ENCODE assay signal across 26 cellular contexts in the genomic region with DNA sequence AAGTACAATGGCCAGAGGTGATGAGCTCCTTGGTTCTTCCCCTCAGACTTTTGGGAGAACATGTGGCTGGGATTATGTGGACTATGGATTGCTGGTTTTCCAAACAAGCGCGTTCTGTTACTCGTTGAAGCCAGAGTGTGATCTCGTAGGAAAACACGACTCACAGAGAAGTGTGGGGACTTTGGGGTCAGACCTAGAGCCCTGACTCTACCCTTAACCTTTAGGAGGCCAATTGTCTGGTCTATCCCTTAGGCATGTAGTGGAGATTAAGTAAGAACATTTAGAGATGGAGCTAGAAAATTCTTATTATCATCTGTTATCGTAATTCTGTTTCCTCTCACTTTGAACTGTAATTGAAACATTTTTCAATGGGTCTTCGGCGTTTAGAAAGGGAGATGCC. TPM values are rescaled to one million over a fixed set of nuclear protein-coding genes. Genes with fewer than 3 reads are reported as not detected.
A peak's percentile ranks its signal among the peaks of the same experiment; 100 is the strongest.
DNase-seq lines count a peak whose midpoint lies in the region; ATAC-seq and TF ChIP-seq lines count a peak whose summit lies in the region.
"Had no signal": no experiment of that assay in that cellular context is flagged by ENCODE, and none has a peak within 500 bp of the region (broad histone marks: within the 10 kb centered on the region; RNA-seq: fewer than 3 reads in every experiment).

No MANE protein-coding gene starts in this region.

- H3K4me3 Mint-ChIP-seq in activated CD8-positive, alpha-beta T cell treated with anti-CD3 and anti-CD28 coated beads for 36 hours: no peak overlapping the region
- H3K4me3 Mint-ChIP-seq in activated CD8-positive, alpha-beta T cell treated with anti-CD3 and anti-CD28 coated beads, Interleukin-2, amount 10 ng/mL, durations not matched to agents 7 days and 5 days: no peak overlapping the region
- peak overlapping the region; percentile 51 for H3K4me3 Mint-ChIP-seq in activated naive CD8-positive, alpha-beta T cell treated with anti-CD3 and anti-CD28 coated beads, Interleukin-2, amount 50 U/mL, for 24 hours
- peak overlapping the region in 1 of 2 donors; percentile 39 for H3K4me3 Mint-ChIP-seq in stimulated activated naive B cell treated with anti-CD40 and anti-IgM and Interleukin-4, amounts not matched to agents 10 μg/mL and 1 μg/mL and 100 μg/mL, for 72 hours
- H3K4me3 Mint-ChIP-seq: activated CD4-positive, alpha-beta memory T cell treated with anti-CD3 and anti-CD28 coated beads for 36 hours; activated naive CD8-positive, alpha-beta T cell treated with anti-CD3 and anti-CD28 coated beads, Interleukin-2, amount 10 ng/mL, durations not matched to agents 7 days and 5 days; CD4-positive, CD25-positive, alpha-beta regulatory T cell; HFFc6; nephron progenitor cell had no signal

- no TSS peak for BruUV-seq in PC-9 (replicated peaks; lab: Mats Ljungman, UMichigan)

- peak overlapping the region; percentile 97 for H3K27ac ChIP-seq in OCI-LY3 (ENCODE audit: low read length)
- H3K27ac ChIP-seq in PC-9: no peak overlapping the region
- H3K27ac ChIP-seq: colonic mucosa, SK-N-MC had no signal

- peak overlapping the region; percentile 10 for H3K27ac Mint-ChIP-seq in activated CD8-positive, alpha-beta T cell treated with anti-CD3 and anti-CD28 coated beads for 36 hours
- no peak overlapping the region for H3K27ac Mint-ChIP-seq in activated CD8-positive, alpha-beta T cell treated with anti-CD3 and anti-CD28 coated beads, Interleukin-2, amount 10 ng/mL, durations not matched to agents 7 days and 5 days
- peak overlapping the region; percentile 80 for H3K27ac Mint-ChIP-seq in activated naive CD8-positive, alpha-beta T cell treated with anti-CD3 and anti-CD28 coated beads, Interleukin-2, amount 50 U/mL, for 24 hours
- H3K27ac Mint-ChIP-seq in stimulated activated naive B cell treated with anti-CD40 and anti-IgM and Interleukin-4, amounts not matched to agents 10 μg/mL and 1 μg/mL and 100 μg/mL, for 72 hours: peak overlapping the region; percentile 56
- H3K27ac Mint-ChIP-seq: activated CD4-positive, alpha-beta memory T cell treated with anti-CD3 and anti-CD28 coated beads for 36 hours; activated naive CD8-positive, alpha-beta T cell treated with anti-CD3 and anti-CD28 coated beads, Interleukin-2, amount 10 ng/mL, durations not matched to agents 7 days and 5 days; HFFc6; nephron progenitor cell had no signal

- POLR2A ChIA-PET in activated CD8-positive, alpha-beta T cell treated with anti-CD3 and anti-CD28 coated beads for 36 hours (lab: Charles Lee): interaction anchor here (1.0 to 1.3 kb wide), 2 partner anchors 11 to 17 kb away, joined by 3 read pairs; no protein-coding TSS in a partner anchor
- POLR2A ChIA-PET in activated CD8-positive, alpha-beta T cell treated with anti-CD3 and anti-CD28 coated beads, Interleukin-2, amount 10 ng/mL, durations not matched to agents 7 days and 5 days (lab: Charles Lee): no interaction called here
- POLR2A ChIA-PET in PC-9 (lab: Charles Lee; ENCODE audit: unreplicated experiment): interaction anchor here (0.6 kb wide), 1 partner anchor 11 kb away, joined by 3 read pairs; no protein-coding TSS in a partner anchor

- no peaks in the 10 kb centered on the region for H3K27me3 Mint-ChIP-seq in activated CD8-positive, alpha-beta T cell treated with anti-CD3 and anti-CD28 coated beads for 36 hours
- H3K27me3 Mint-ChIP-seq in activated CD8-positive, alpha-beta T cell treated with anti-CD3 and anti-CD28 coated beads, Interleukin-2, amount 10 ng/mL, durations not matched to agents 7 days and 5 days (ENCODE audit: low read depth): no peaks in the 10 kb centered on the region
- H3K27me3 Mint-ChIP-seq in activated naive CD8-positive, alpha-beta T cell treated with anti-CD3 and anti-CD28 coated beads, Interleukin-2, amount 50 U/mL, for 24 hours: peaks cover 2% of the 10 kb centered on the region
- H3K27me3 Mint-ChIP-seq in stimulated activated naive B cell treated with anti-CD40 and anti-IgM and Interleukin-4, amounts not matched to agents 10 μg/mL and 1 μg/mL and 100 μg/mL, for 72 hours: no peaks in the 10 kb centered on the region
- H3K27me3 Mint-ChIP-seq: activated CD4-positive, alpha-beta memory T cell treated with anti-CD3 and anti-CD28 coated beads for 36 hours; activated naive CD8-positive, alpha-beta T cell treated with anti-CD3 and anti-CD28 coated beads, Interleukin-2, amount 10 ng/mL, durations not matched to agents 7 days and 5 days had no signal

- H3K79me2 ChIP-seq in OCI-LY3 (ENCODE audit: low read length): peaks cover 9% of the 10 kb centered on the region; the same call in 1 of the 2 replicates
- H3K79me2 ChIP-seq in PC-9 (ENCODE audit: low read depth): peaks cover 18% of the 10 kb centered on the region; the same call in 1 of the 2 replicates

- TF ChIP-seq CTCF in activated CD8-positive, alpha-beta T cell treated with anti-CD3 and anti-CD28 coated beads for 36 hours (IDR thresholded peaks at IDR 0.05): no peak
- TF ChIP-seq CTCF in OCI-LY3 (IDR thresholded peaks at IDR 0.05; ENCODE audit: low read depth, low read length): no peak
- TF ChIP-seq CTCF in PC-9 (conservative IDR thresholded peaks at IDR 0.05): no peak

- CTCF ChIA-PET in activated CD8-positive, alpha-beta T cell treated with anti-CD3 and anti-CD28 coated beads for 36 hours (lab: Charles Lee): interaction anchor here (1.9 to 3.0 kb wide), 2 partner anchors 9 to 14 kb away, joined by 4 to 11 read pairs; no protein-coding TSS in a partner anchor
- CTCF ChIA-PET in activated CD8-positive, alpha-beta T cell treated with anti-CD3 and anti-CD28 coated beads, Interleukin-2, amount 10 ng/mL, durations not matched to agents 7 days and 5 days (lab: Charles Lee): interaction anchor here (2.8 kb wide), 1 partner anchor 11 kb away, joined by 9 read pairs; no protein-coding TSS in a partner anchor
- CTCF ChIA-PET in PC-9 (lab: Charles Lee): no interaction called here

- no peaks in the 10 kb centered on the region for H3K9me3 Mint-ChIP-seq in activated CD8-positive, alpha-beta T cell treated with anti-CD3 and anti-CD28 coated beads for 36 hours
- no peaks in the 10 kb centered on the region for H3K9me3 Mint-ChIP-seq in activated CD8-positive, alpha-beta T cell treated with anti-CD3 and anti-CD28 coated beads, Interleukin-2, amount 10 ng/mL, durations not matched to agents 7 days and 5 days (ENCODE audit: insufficient read depth)
- H3K9me3 Mint-ChIP-seq in activated naive CD8-positive, alpha-beta T cell treated with anti-CD3 and anti-CD28 coated beads, Interleukin-2, amount 50 U/mL, for 24 hours: no peaks in the 10 kb centered on the region
- no peaks in the 10 kb centered on the region for H3K9me3 Mint-ChIP-seq in stimulated activated naive B cell treated with anti-CD40 and anti-IgM and Interleukin-4, amounts not matched to agents 10 μg/mL and 1 μg/mL and 100 μg/mL, for 72 hours
- H3K9me3 Mint-ChIP-seq: activated CD4-positive, alpha-beta memory T cell treated with anti-CD3 and anti-CD28 coated beads for 36 hours; activated naive CD8-positive, alpha-beta T cell treated with anti-CD3 and anti-CD28 coated beads, Interleukin-2, amount 10 ng/mL, durations not matched to agents 7 days and 5 days; HFFc6; nephron progenitor cell had no signal

- H3K4me1 Mint-ChIP-seq in activated CD8-positive, alpha-beta T cell treated with anti-CD3 and anti-CD28 coated beads for 36 hours (ENCODE audit: low read depth): peaks cover 44% of the 10 kb centered on the region
- H3K4me1 Mint-ChIP-seq in activated CD8-positive, alpha-beta T cell treated with anti-CD3 and anti-CD28 coated beads, Interleukin-2, amount 10 ng/mL, durations not matched to agents 7 days and 5 days (ENCODE audit: low read depth): peaks cover 32% of the 10 kb centered on the region
- peaks cover 56% of the 10 kb centered on the region for H3K4me1 Mint-ChIP-seq in activated naive CD8-positive, alpha-beta T cell treated with anti-CD3 and anti-CD28 coated beads, Interleukin-2, amount 50 U/mL, for 24 hours
- H3K4me1 Mint-ChIP-seq in stimulated activated naive B cell treated with anti-CD40 and anti-IgM and Interleukin-4, amounts not matched to agents 10 μg/mL and 1 μg/mL and 100 μg/mL, for 72 hours: peaks cover 49 to 90% of the 10 kb centered on the region in 2 donors

- ATAC-seq in activated CD8-positive, alpha-beta T cell treated with anti-CD3 and anti-CD28 coated beads for 36 hours: peak; percentile 41
- ATAC-seq in activated CD8-positive, alpha-beta T cell treated with anti-CD3 and anti-CD28 coated beads, Interleukin-2, amount 10 ng/mL, durations not matched to agents 7 days and 5 days: no peak
- ATAC-seq in activated naive CD8-positive, alpha-beta T cell treated with anti-CD3 and anti-CD28 coated beads, Interleukin-2, amount 50 U/mL, for 24 hours: no peak
- ATAC-seq in stimulated activated naive B cell treated with anti-CD40 and anti-IgM and Interleukin-4, amounts not matched to agents 10 μg/mL and 1 μg/mL and 100 μg/mL, for 72 hours (replicated peaks): no peak

- intact Hi-C loops in activated CD8-positive, alpha-beta T cell treated with anti-CD3 and anti-CD28 coated beads for 36 hours (cut with micrococcal nuclease): no loop called here
- intact Hi-C loops in PC-9 (cut with micrococcal nuclease; ENCODE audit: unreplicated experiment): no loop called here

- peaks cover 4% of the 10 kb centered on the region; the same call in 1 of the 2 replicates for H3F3A ChIP-seq in PC-9 (ENCODE audit: insufficient read depth, low read depth)

- no peaks in the 10 kb centered on the region for H3K9me2 ChIP-seq in PC-9 (ENCODE audit: insufficient read depth)

- H3K36me3 Mint-ChIP-seq in activated CD8-positive, alpha-beta T cell treated with anti-CD3 and anti-CD28 coated beads for 36 hours (ENCODE audit: low read depth): peaks cover 66% of the 10 kb centered on the region
- H3K36me3 Mint-ChIP-seq in activated CD8-positive, alpha-beta T cell treated with anti-CD3 and anti-CD28 coated beads, Interleukin-2, amount 10 ng/mL, durations not matched to agents 7 days and 5 days (ENCODE audit: low read depth): peaks cover 29% of the 10 kb centered on the region
- H3K36me3 Mint-ChIP-seq in activated naive CD8-positive, alpha-beta T cell treated with anti-CD3 and anti-CD28 coated beads, Interleukin-2, amount 50 U/mL, for 24 hours (ENCODE audit: low read depth): peaks cover 88% of the 10 kb centered on the region
- peaks cover 55 to 83% of the 10 kb centered on the region in 2 donors for H3K36me3 Mint-ChIP-seq in stimulated activated naive B cell treated with anti-CD40 and anti-IgM and Interleukin-4, amounts not matched to agents 10 μg/mL and 1 μg/mL and 100 μg/mL, for 72 hours

- H2AFZ ChIP-seq in OCI-LY3 (ENCODE audit: low read depth, low read length) (no peak overlapping the region), PC-9 (no peak overlapping the region)

- H3K4me3 ChIP-seq in OCI-LY3 (ENCODE audit: low read length) (peak overlapping the region; percentile 12), PC-9 (no peak overlapping the region)
- H3K4me3 ChIP-seq: colonic mucosa, GM12878, mucosa of descending colon, SK-N-MC had no signal

- H3K27me3 ChIP-seq in OCI-LY3 (ENCODE audit: low read depth, low read length) (peaks cover 60% of the 10 kb centered on the region), PC-9 (ENCODE audit: insufficient read depth, low read depth) (no peaks in the 10 kb centered on the region)
- H3K27me3 ChIP-seq: colonic mucosa had no signal

- H3K4me1 ChIP-seq in OCI-LY3 (ENCODE audit: low read length) (peaks cover 63% of the 10 kb centered on the region), PC-9 (replicated peaks; ENCODE audit: insufficient read depth) (no peaks in the 10 kb centered on the region)
- H3K4me1 ChIP-seq: colonic mucosa had no signal

- H4K20me1 ChIP-seq in OCI-LY3 (ENCODE audit: insufficient read depth, low read length) (peaks cover 74% of the 10 kb centered on the region), PC-9 (ENCODE audit: insufficient read depth) (peaks cover 10% of the 10 kb centered on the region)

- peak; percentile 14 for DNase-seq in activated CD8-positive, alpha-beta T cell treated with anti-CD3 and anti-CD28 coated beads for 36 hours
- no peak for DNase-seq in activated CD8-positive, alpha-beta T cell treated with anti-CD3 and anti-CD28 coated beads, Interleukin-2, amount 10 ng/mL, durations not matched to agents 7 days and 5 days
- no peak for DNase-seq in activated naive CD8-positive, alpha-beta T cell treated with anti-CD3 and anti-CD28 coated beads, Interleukin-2, amount 50 U/mL, for 24 hours
- DNase-seq in stimulated activated naive B cell treated with anti-CD40 and anti-IgM and Interleukin-4, amounts not matched to agents 10 μg/mL and 1 μg/mL and 100 μg/mL, for 72 hours: no peak
- DNase-seq in NK-92 (lab: John Stamatoyannopoulos, UW; ENCODE audit: unreplicated experiment) (no peak), DMS79 (lab: John Stamatoyannopoulos, UW) (no peak), PC-9 (no peak)
- DNase-seq: activated CD4-positive, alpha-beta memory T cell treated with anti-CD3 and anti-CD28 coated beads for 36 hours; activated CD4-positive, CD25-positive, alpha-beta regulatory T cell; activated CD8-positive, alpha-beta memory T cell treated with anti-CD3 and anti-CD28 coated beads, Interleukin-2, amount 50 U/mL, for 48 hours; activated naive CD8-positive, alpha-beta T cell treated with anti-CD3 and anti-CD28 coated beads, Interleukin-2, amount 10 ng/mL, durations not matched to agents 7 days and 5 days; CD4-positive, CD25-positive, alpha-beta regulatory T cell; colonic mucosa; effector CD4-positive, alpha-beta T cell; GOT3; HFFc6; hippocampal formation; mucosa of descending colon; NCI-H1105; NCI-H1930; nephron progenitor cell; stimulated activated CD4-positive, alpha-beta T cell treated with anti-CD3 and anti-CD28 coated beads, Interleukin-15, amount 100 ng/mL, for 24 hours; stimulated activated CD4-positive, alpha-beta T cell treated with anti-CD3 and anti-CD28 coated beads, Interleukin-4, amount 100 ng/mL, for 4 hours had no signal

- no peaks in the 10 kb centered on the region for H3K9me3 ChIP-seq in OCI-LY3 (ENCODE audit: insufficient read depth, low read length)
- H3K9me3 ChIP-seq in PC-9 (ENCODE audit: insufficient read depth, low read depth): no peaks in the 10 kb centered on the region
- H3K9me3 ChIP-seq: colonic mucosa, mucosa of descending colon had no signal

- H3K9ac ChIP-seq in OCI-LY3 (ENCODE audit: low read length): no peak overlapping the region

- H3K4me2 ChIP-seq in OCI-LY3 (ENCODE audit: low read length) (peak overlapping the region; percentile 46), PC-9 (no peak overlapping the region)

- peaks cover 62% of the 10 kb centered on the region for H3K36me3 ChIP-seq in OCI-LY3 (replicated peaks; ENCODE audit: low read depth, low read length)
- H3K36me3 ChIP-seq in PC-9 (ENCODE audit: low read depth): peaks cover 37% of the 10 kb centered on the region
- H3K36me3 ChIP-seq: colonic mucosa had no signal

RNA-seq across cellular contexts. Expression of gene BCL2L11, which starts 35.8 kb away (rescaled TPM):
- 10 to 100 TPM; 19.8 to 22.6 TPM for total RNA-seq in activated CD8-positive, alpha-beta T cell treated with anti-CD3 and anti-CD28 coated beads for 36 hours
- 10 to 100 TPM; 11.7 to 16.5 TPM for total RNA-seq in activated CD8-positive, alpha-beta T cell treated with anti-CD3 and anti-CD28 coated beads, Interleukin-2, amount 10 ng/mL, durations not matched to agents 7 days and 5 days
- total RNA-seq in PC-9 (2021): 12.4 and 17.0 TPM in 2 replicates
